In the genomic region with DNA sequence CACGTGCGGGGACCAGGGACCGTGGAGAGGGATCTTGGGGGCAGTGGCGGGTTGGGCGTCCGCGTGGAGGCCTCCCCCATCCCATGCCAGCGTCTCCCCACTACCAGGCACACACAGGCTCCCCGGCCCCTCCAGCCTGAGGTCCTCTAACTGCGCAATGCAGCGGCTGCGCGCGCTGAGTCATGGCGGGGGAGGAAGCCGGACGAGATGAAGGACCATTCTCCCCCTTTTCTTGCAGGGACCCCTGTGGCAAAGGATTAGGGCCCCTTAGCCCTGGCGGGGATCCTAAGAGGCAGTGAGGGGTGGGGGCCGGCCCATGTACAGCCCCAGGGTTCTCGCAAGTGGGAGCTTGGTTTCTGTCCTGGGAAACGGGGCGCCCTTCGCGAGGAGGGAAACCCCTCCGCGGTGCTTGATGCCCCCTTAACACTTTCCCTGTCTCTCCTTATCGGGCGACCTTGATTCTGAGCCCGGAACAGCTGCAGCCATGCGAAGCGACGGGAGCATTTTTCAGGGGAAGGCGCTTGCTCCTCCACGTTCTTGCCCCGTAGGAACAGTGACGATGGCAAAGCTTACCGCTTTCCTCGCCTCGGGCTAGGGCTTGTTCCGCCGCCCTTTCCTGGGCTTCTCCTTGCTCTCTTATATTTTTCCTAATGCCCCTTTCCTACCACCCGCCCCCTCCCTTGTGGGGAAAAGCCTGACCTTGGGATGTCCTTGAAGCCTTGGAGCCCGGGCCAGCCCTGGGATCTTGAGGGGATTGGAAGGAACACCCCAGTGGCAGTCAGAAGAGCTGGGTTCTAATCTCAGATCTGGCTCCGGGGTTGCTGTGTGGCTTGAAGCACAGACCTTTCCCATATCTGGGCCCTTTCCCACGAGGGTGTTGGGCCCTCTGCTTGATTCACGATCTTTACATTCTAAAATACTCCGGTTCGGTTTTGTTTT, we compare ENCODE assay signal across 8 cellular contexts. TPM values are rescaled to one million over a fixed set of nuclear protein-coding genes. Genes with fewer than 3 reads are reported as not detected.
DNase-seq lines count a peak whose midpoint lies in the region; ATAC-seq and TF ChIP-seq lines count a peak whose summit lies in the region.

No MANE protein-coding gene starts in this region.

- peaks cover 13 to 18% (median 16%) of the 10 kb centered on the region in 3 donors for H3K4me1 Mint-ChIP-seq in IgD-negative memory B cell
- H3K4me1 Mint-ChIP-seq in activated T-helper 1 cell treated with anti-CD3 and anti-CD28 coated beads, Interleukin-12 subunit alpha, Interleukin-12 subunit beta, Interleukin-2, Interleukin-4 antibody, amounts not matched to agents 30 ng/mL and 10 ng/mL and 1 ng/mL, durations not matched to agents 14 hours and 24 hours and 36 hours (ENCODE audit: low read depth), result peaks cover 27% of the 10 kb centered on the region

- peak overlapping the region; percentile 97 to 100 (median 99) for H3K27ac Mint-ChIP-seq in IgD-negative memory B cell
- H3K27ac Mint-ChIP-seq in activated T-helper 1 cell treated with anti-CD3 and anti-CD28 coated beads, Interleukin-12 subunit alpha, Interleukin-12 subunit beta, Interleukin-2, Interleukin-4 antibody, amounts not matched to agents 30 ng/mL and 10 ng/mL and 1 ng/mL, durations not matched to agents 14 hours and 24 hours and 36 hours, result peak overlapping the region; percentile 79

- H3K4me3 ChIP-seq in prostate gland, result peak overlapping the region; percentile 86 to 98

- no peaks in the 10 kb centered on the region for H3K9me3 Mint-ChIP-seq in IgD-negative memory B cell
- H3K9me3 Mint-ChIP-seq in activated T-helper 1 cell treated with anti-CD3 and anti-CD28 coated beads, Interleukin-12 subunit alpha, Interleukin-12 subunit beta, Interleukin-2, Interleukin-4 antibody, amounts not matched to agents 30 ng/mL and 10 ng/mL and 1 ng/mL, durations not matched to agents 14 hours and 24 hours and 36 hours, result no peaks in the 10 kb centered on the region

- ATAC-seq in Right ventricle myocardium superior (ENCODE audit: poor library complexity) (peak; percentile 0), GM21390 (IDR thresholded peaks at IDR 0.05; ENCODE audit: unreplicated experiment) (no peak)

- H3K36me3 ChIP-seq in prostate gland, result peaks cover 14 to 24% of the 10 kb centered on the region in 2 donors

- H3K9me3 ChIP-seq in prostate gland, result no peaks in the 10 kb centered on the region

- DNase-seq in DMS79 (lab: John Stamatoyannopoulos, UW) (peak; percentile 4), Right ventricle myocardium superior (no peak), prostate gland (ENCODE audit: low spot score) (no peak), HK-2 (ENCODE audit: unreplicated experiment) (no peak), SK-N-DZ (ENCODE audit: low spot score) (no peak)
- DNase-seq in activated T-helper 1 cell treated with anti-CD3 and anti-CD28 coated beads, Interleukin-12 subunit alpha, Interleukin-12 subunit beta, Interleukin-2, Interleukin-4 antibody, amounts not matched to agents 30 ng/mL and 10 ng/mL and 1 ng/mL, durations not matched to agents 14 hours and 24 hours and 36 hours (ENCODE audit: low spot score), result peak; percentile 28

- TF ChIP-seq POLR2A in prostate gland (IDR thresholded peaks at IDR 0.05), result no peak

- peaks cover 37% of the 10 kb centered on the region for H3K4me1 ChIP-seq in prostate gland (replicated peaks)

- WGBS in prostate gland, result 2% methylated on average over 48 of the region's 48 CpGs

- peak overlapping the region; percentile 91 to 97 for H3K27ac ChIP-seq in prostate gland

- intact Hi-C loops in activated T-helper 1 cell treated with anti-CD3 and anti-CD28 coated beads, Interleukin-12 subunit alpha, Interleukin-12 subunit beta, Interleukin-2, Interleukin-4 antibody, amounts not matched to agents 30 ng/mL and 10 ng/mL and 1 ng/mL, durations not matched to agents 14 hours and 24 hours and 36 hours (cut with micrococcal nuclease), result loop anchor here (1.0 to 5.0 kb wide), 13 partner anchors 9 to 593 kb away; partner anchors contain the start of genes ASPHD1, CDIPT, DCTPP1 and FBRS
- intact Hi-C loops in Right ventricle myocardium superior (cut with DNase I), result no loop called here
- intact Hi-C loops in prostate gland (cut with DNase I), result loop anchor here (5.0 to 10.0 kb wide), 2 partner anchors 56 to 589 kb away; partner anchors contain the start of genes FBRS, MAPK3 and PRR14

- H3K4me3 Mint-ChIP-seq in IgD-negative memory B cell, result peak overlapping the region; percentile 95 to 100 (median 100)
- peak overlapping the region; percentile 99 for H3K4me3 Mint-ChIP-seq in activated T-helper 1 cell treated with anti-CD3 and anti-CD28 coated beads, Interleukin-12 subunit alpha, Interleukin-12 subunit beta, Interleukin-2, Interleukin-4 antibody, amounts not matched to agents 30 ng/mL and 10 ng/mL and 1 ng/mL, durations not matched to agents 14 hours and 24 hours and 36 hours

- H3K36me3 Mint-ChIP-seq in IgD-negative memory B cell, result peaks cover 4% of the 10 kb centered on the region
- peaks cover 39% of the 10 kb centered on the region for H3K36me3 Mint-ChIP-seq in activated T-helper 1 cell treated with anti-CD3 and anti-CD28 coated beads, Interleukin-12 subunit alpha, Interleukin-12 subunit beta, Interleukin-2, Interleukin-4 antibody, amounts not matched to agents 30 ng/mL and 10 ng/mL and 1 ng/mL, durations not matched to agents 14 hours and 24 hours and 36 hours (ENCODE audit: low read depth)

- H3K27me3 Mint-ChIP-seq in IgD-negative memory B cell, result no peaks in the 10 kb centered on the region
- peaks cover 1% of the 10 kb centered on the region for H3K27me3 Mint-ChIP-seq in activated T-helper 1 cell treated with anti-CD3 and anti-CD28 coated beads, Interleukin-12 subunit alpha, Interleukin-12 subunit beta, Interleukin-2, Interleukin-4 antibody, amounts not matched to agents 30 ng/mL and 10 ng/mL and 1 ng/mL, durations not matched to agents 14 hours and 24 hours and 36 hours (ENCODE audit: insufficient read depth)

- no peak for TF ChIP-seq CTCF in prostate gland (IDR thresholded peaks at IDR 0.05)

- H3K27me3 ChIP-seq in prostate gland (replicated peaks; ENCODE audit: insufficient read depth), result no peaks in the 10 kb centered on the region

RNA-seq across cellular contexts. Expression of gene ALDOA, which starts 0.7 kb away (rescaled TPM):
- polyA plus RNA-seq in IgD-negative memory B cell, result 884 TPM
- total RNA-seq in activated T-helper 1 cell treated with anti-CD3 and anti-CD28 coated beads, Interleukin-12 subunit alpha, Interleukin-12 subunit beta, Interleukin-2, Interleukin-4 antibody, amounts not matched to agents 30 ng/mL and 10 ng/mL and 1 ng/mL, durations not matched to agents 14 hours and 24 hours and 36 hours, result 1,715 and 1,718 TPM in 2 replicates
- 3,843 TPM for total RNA-seq in Right ventricle myocardium superior
- total RNA-seq in prostate gland, result 100 to 1,000 TPM; 884 to 943 TPM
- 834 and 905 TPM in 2 replicates for polyA plus RNA-seq in SK-N-DZ (2014; cell fraction: cytosol; rRNA removed)
- 282 and 332 TPM in 2 replicates for polyA plus RNA-seq in SK-N-DZ (2014; cell fraction: nucleus; rRNA removed)

RNA-seq across cellular contexts. Expression of gene PPP4C, which starts 9.6 kb away (rescaled TPM):
- polyA plus RNA-seq in IgD-negative memory B cell, result 187 TPM
- 133 and 147 TPM in 2 replicates for total RNA-seq in activated T-helper 1 cell treated with anti-CD3 and anti-CD28 coated beads, Interleukin-12 subunit alpha, Interleukin-12 subunit beta, Interleukin-2, Interleukin-4 antibody, amounts not matched to agents 30 ng/mL and 10 ng/mL and 1 ng/mL, durations not matched to agents 14 hours and 24 hours and 36 hours
- total RNA-seq in Right ventricle myocardium superior, result 33.2 TPM
- 10 to 100 TPM; 67.8 to 85.4 TPM for total RNA-seq in prostate gland
- polyA plus RNA-seq in SK-N-DZ (2014; cell fraction: cytosol; rRNA removed), result 143 and 189 TPM in 2 replicates
- 132 and 167 TPM in 2 replicates for polyA plus RNA-seq in SK-N-DZ (2014; cell fraction: nucleus; rRNA removed)

RNA-seq across cellular contexts. Expression of gene TBX6, which starts 25.5 kb away (rescaled TPM):
- not detected for polyA plus RNA-seq in IgD-negative memory B cell
- total RNA-seq in activated T-helper 1 cell treated with anti-CD3 and anti-CD28 coated beads, Interleukin-12 subunit alpha, Interleukin-12 subunit beta, Interleukin-2, Interleukin-4 antibody, amounts not matched to agents 30 ng/mL and 10 ng/mL and 1 ng/mL, durations not matched to agents 14 hours and 24 hours and 36 hours, result 1.6 and 1.8 TPM in 2 replicates
- total RNA-seq in Right ventricle myocardium superior, result 1.0 TPM
- 1 to 10 TPM; 1.5 to 2.5 TPM for total RNA-seq in prostate gland
- 4.4 and 5.4 TPM in 2 replicates for polyA plus RNA-seq in SK-N-DZ (2014; cell fraction: cytosol; rRNA removed)
- 6.4 and 6.9 TPM in 2 replicates for polyA plus RNA-seq in SK-N-DZ (2014; cell fraction: nucleus; rRNA removed)

RNA-seq across cellular contexts. Expression of gene YPEL3, which starts 29.8 kb away (rescaled TPM):
- polyA plus RNA-seq in IgD-negative memory B cell, result 362 TPM
- 14.5 and 15.1 TPM in 2 replicates for total RNA-seq in activated T-helper 1 cell treated with anti-CD3 and anti-CD28 coated beads, Interleukin-12 subunit alpha, Interleukin-12 subunit beta, Interleukin-2, Interleukin-4 antibody, amounts not matched to agents 30 ng/mL and 10 ng/mL and 1 ng/mL, durations not matched to agents 14 hours and 24 hours and 36 hours
- total RNA-seq in Right ventricle myocardium superior (64.1 TPM), prostate gland (100 to 1,000 TPM; 150 to 164 TPM)
- polyA plus RNA-seq in SK-N-DZ (2014; cell fraction: cytosol; rRNA removed), result 58.9 and 69.6 TPM in 2 replicates
- 80.0 and 87.0 TPM in 2 replicates for polyA plus RNA-seq in SK-N-DZ (2014; cell fraction: nucleus; rRNA removed)

RNA-seq across cellular contexts. Expression of gene TLCD3B, which starts 35.1 kb away (rescaled TPM):
- polyA plus RNA-seq in IgD-negative memory B cell, result not detected
- total RNA-seq in activated T-helper 1 cell treated with anti-CD3 and anti-CD28 coated beads, Interleukin-12 subunit alpha, Interleukin-12 subunit beta, Interleukin-2, Interleukin-4 antibody, amounts not matched to agents 30 ng/mL and 10 ng/mL and 1 ng/mL, durations not matched to agents 14 hours and 24 hours and 36 hours, result 1.6 and 1.9 TPM in 2 replicates
- total RNA-seq in Right ventricle myocardium superior, result not detected
- total RNA-seq in prostate gland, result 10 to 100 TPM in 1 of 2 donors, under 1 TPM in 1; 0.46 to 17.2 TPM
- polyA plus RNA-seq in SK-N-DZ (2014; cell fraction: cytosol; rRNA removed), result 20.1 and 22.4 TPM in 2 replicates
- polyA plus RNA-seq in SK-N-DZ (2014; cell fraction: nucleus; rRNA removed), result 46.9 and 66.3 TPM in 2 replicates

Comparison
In these comparisons a context has a peak if more than half of its experiments do, and no peak if none do; other contexts are left out.
1. DNase-seq: peak in DMS79 (single experiment) and activated T-helper 1 cell treated with anti-CD3 and anti-CD28 coated beads, Interleukin-12 subunit alpha, Interleukin-12 subunit beta, Interleukin-2, Interleukin-4 antibody, amounts not matched to agents 30 ng/mL and 10 ng/mL and 1 ng/mL, durations not matched to agents 14 hours and 24 hours and 36 hours (single experiment); none in Right ventricle myocardium superior (single experiment), prostate gland (single experiment), HK-2 (single experiment) and SK-N-DZ (single experiment).